Comparison of ENCODE assay signal across 23 cellular contexts in genomic region chr4:29153642-29154041, GRCh38.
"Had no signal": no experiment of that assay in that cellular context is flagged by ENCODE, and none has a peak within 500 bp of the region (broad histone marks: within the 10 kb centered on the region; RNA-seq: fewer than 3 reads in every experiment).

No MANE protein-coding gene starts in this region.

- FAIRE-seq: TTC549 had no signal

- H3K9me3 Mint-ChIP-seq: activated naive CD8-positive, alpha-beta T cell treated with anti-CD3 and anti-CD28 coated beads for 36 hours had no signal

- H3K4me1 Mint-ChIP-seq: activated CD4-positive, alpha-beta memory T cell treated with anti-CD3 and anti-CD28 coated beads, Interleukin-2, amount 10 ng/mL, durations not matched to agents 7 days and 5 days; activated CD4-positive, alpha-beta T cell treated with anti-CD3 and anti-CD28 coated beads for 36 hours; activated naive CD4-positive, alpha-beta T cell treated with anti-CD3 and anti-CD28 coated beads, Interleukin-2, amount 10 ng/mL, durations not matched to agents 7 days and 5 days; activated naive CD8-positive, alpha-beta T cell treated with anti-CD3 and anti-CD28 coated beads for 36 hours; T-helper 17 cell had no signal

- H3K27ac Mint-ChIP-seq: activated CD4-positive, alpha-beta memory T cell treated with anti-CD3 and anti-CD28 coated beads, Interleukin-2, amount 10 ng/mL, durations not matched to agents 7 days and 5 days; activated CD4-positive, alpha-beta T cell treated with anti-CD3 and anti-CD28 coated beads for 36 hours; activated naive CD4-positive, alpha-beta T cell treated with anti-CD3 and anti-CD28 coated beads, Interleukin-2, amount 10 ng/mL, durations not matched to agents 7 days and 5 days; activated naive CD8-positive, alpha-beta T cell treated with anti-CD3 and anti-CD28 coated beads for 36 hours; activated T-cell treated with anti-CD3 and anti-CD28 coated beads, Interleukin-2, amount 50 U/mL, for 72 hours; activated T-helper 2 cell treated with anti-CD3 and anti-CD28 coated beads, Interferon-gamma antibody, Interleukin-2, Interleukin-4, amounts not matched to agents 10 μg/mL and 5 μg/mL and 100 μg/mL, durations not matched to agents 14 hours and 24 hours and 36 hours; T-helper 17 cell had no signal

- H3K4me3 Mint-ChIP-seq: activated CD4-positive, alpha-beta memory T cell treated with anti-CD3 and anti-CD28 coated beads, Interleukin-2, amount 10 ng/mL, durations not matched to agents 7 days and 5 days; activated CD4-positive, alpha-beta T cell treated with anti-CD3 and anti-CD28 coated beads for 36 hours; activated naive CD4-positive, alpha-beta T cell treated with anti-CD3 and anti-CD28 coated beads, Interleukin-2, amount 10 ng/mL, durations not matched to agents 7 days and 5 days; activated naive CD8-positive, alpha-beta T cell treated with anti-CD3 and anti-CD28 coated beads for 36 hours; activated T-cell treated with anti-CD3 and anti-CD28 coated beads, Interleukin-2, amount 50 U/mL, for 72 hours; T-helper 17 cell had no signal

- H3K27me3 Mint-ChIP-seq: activated CD4-positive, alpha-beta memory T cell treated with anti-CD3 and anti-CD28 coated beads, Interleukin-2, amount 10 ng/mL, durations not matched to agents 7 days and 5 days; activated CD4-positive, alpha-beta T cell treated with anti-CD3 and anti-CD28 coated beads for 36 hours; activated naive CD4-positive, alpha-beta T cell treated with anti-CD3 and anti-CD28 coated beads, Interleukin-2, amount 10 ng/mL, durations not matched to agents 7 days and 5 days; activated naive CD8-positive, alpha-beta T cell treated with anti-CD3 and anti-CD28 coated beads for 36 hours; T-helper 17 cell had no signal

- H3K36me3 Mint-ChIP-seq: activated naive CD4-positive, alpha-beta T cell treated with anti-CD3 and anti-CD28 coated beads, Interleukin-2, amount 10 ng/mL, durations not matched to agents 7 days and 5 days; activated naive CD8-positive, alpha-beta T cell treated with anti-CD3 and anti-CD28 coated beads for 36 hours had no signal

- DNase-seq: activated CD4-positive, alpha-beta memory T cell treated with anti-CD3 and anti-CD28 coated beads, Interleukin-2, amount 10 ng/mL, durations not matched to agents 7 days and 5 days; activated CD4-positive, alpha-beta T cell treated with anti-CD3 and anti-CD28 coated beads for 36 hours; activated CD4-positive, alpha-beta T cell treated with anti-CD3 and anti-CD28 coated beads, Interleukin-2, amount 50 U/mL, for 1 hour; activated CD4-positive, CD25-positive, alpha-beta regulatory T cell; activated CD8-positive, alpha-beta memory T cell treated with anti-CD3 and anti-CD28 coated beads, Interleukin-2, amount 50 U/mL, for 4 hours; activated gamma-delta T cell treated with Interleukin-2 at 50 U/mL for 16 hours; activated naive CD4-positive, alpha-beta T cell treated with anti-CD3 and anti-CD28 coated beads, Interleukin-2, amount 10 ng/mL, durations not matched to agents 7 days and 5 days; activated naive CD8-positive, alpha-beta T cell treated with anti-CD3 and anti-CD28 coated beads for 36 hours; activated T-cell treated with anti-CD3 and anti-CD28 coated beads, Interleukin-2, amount 50 U/mL, for 72 hours; KG1; NCI-H1092; NCI-H1417; NCI-H1930; NCI-H2171; NCI-H2227 treated with DMSO at 0.1 percent for 48 hours; NCI-H446 treated with DMSO at 0.1 percent for 48 hours; NCI-H524 treated with DMSO at 0.1 percent for 48 hours; NCI-H748 treated with DMSO at 0.1 percent for 48 hours; SIG-M5; T-helper 17 cell; T1000 had no signal
